Comparison of ENCODE assay signal across 2 cellular contexts in the genomic region with DNA sequence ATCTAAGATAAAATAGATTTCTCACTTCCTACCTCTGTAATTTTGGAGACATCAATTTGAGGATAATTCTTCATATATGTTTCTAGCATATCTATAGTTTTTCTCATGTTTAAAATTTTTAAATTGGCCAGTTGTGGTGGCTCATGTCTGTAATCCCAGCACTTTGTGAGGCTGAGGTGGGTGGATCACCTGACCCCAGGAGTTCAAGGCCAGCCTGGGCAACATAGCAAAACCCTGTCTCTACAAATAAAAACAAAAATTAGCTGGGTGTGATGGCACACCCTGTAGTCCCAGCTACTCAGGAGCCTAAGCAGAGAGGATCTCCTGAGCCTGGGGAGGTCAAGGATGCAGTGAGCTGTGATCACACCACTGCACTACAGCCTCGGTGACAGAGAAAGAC.
TF ChIP-seq lines count a peak whose summit lies in the region.

No MANE protein-coding gene starts in this region.

TF ChIP-seq in A549, 52 proteins besides CTCF, POLR2A, EP300 and RAD21:
- TF ChIP-seq NR3C1 (IDR thresholded peaks at IDR 0.05) (no peak), RFX5 (IDR thresholded peaks at IDR 0.05) (no peak), FOSB (CRISPR knock-in tag; IDR thresholded peaks at IDR 0.05) (no peak), HOXB5 (CRISPR knock-in tag; IDR thresholded peaks at IDR 0.05) (no peak), JUN (IDR thresholded peaks at IDR 0.05) (no peak), EHF (CRISPR knock-in tag; IDR thresholded peaks at IDR 0.05) (no peak), SREBF2 (IDR thresholded peaks at IDR 0.05) (no peak), JUNB (IDR thresholded peaks at IDR 0.05) (no peak), ESRRA (IDR thresholded peaks at IDR 0.05; ENCODE audit: borderline replicate concordance, low read length) (no peak), KDM1A (IDR thresholded peaks at IDR 0.05; ENCODE audit: low read depth) (no peak)
- TF ChIP-seq, protein P1, sequence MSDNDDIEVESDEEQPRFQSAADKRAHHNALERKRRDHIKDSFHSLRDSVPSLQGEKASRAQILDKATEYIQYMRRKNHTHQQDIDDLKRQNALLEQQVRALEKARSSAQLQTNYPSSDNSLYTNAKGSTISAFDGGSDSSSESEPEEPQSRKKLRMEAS (IDR thresholded peaks at IDR 0.05): no peak
TF ChIP-seq in A549: peak in this region for 0.

TF ChIP-seq in HepG2, 621 proteins besides CTCF, POLR2A, EP300 and RAD21:
- TF ChIP-seq CEBPB (IDR thresholded peaks at IDR 0.05; ENCODE audit: borderline replicate concordance, low read depth, low read length) (no peak), NR2F6 (IDR thresholded peaks at IDR 0.05) (peak; percentile 48), NR2F6 (CRISPR knock-in tag; IDR thresholded peaks at IDR 0.05) (peak; percentile 16; the same call in 1 of the 2 replicates), SRF (IDR thresholded peaks at IDR 0.05; ENCODE audit: low read depth, low read length) (no peak), ARID2 (CRISPR knock-in tag; IDR thresholded peaks at IDR 0.05; ENCODE audit: borderline replicate concordance) (no peak), CBX5 (CRISPR knock-in tag; IDR thresholded peaks at IDR 0.05; ENCODE audit: borderline replicate concordance) (no peak), ZNF121 (CRISPR knock-in tag; IDR thresholded peaks at IDR 0.05) (peak; percentile 9; the same call in 1 of the 2 replicates), HOXD1 (CRISPR knock-in tag; IDR thresholded peaks at IDR 0.05) (no peak), ATF1 (CRISPR knock-in tag; IDR thresholded peaks at IDR 0.05) (no peak), IKZF1 (IDR thresholded peaks at IDR 0.05) (no peak), MAFG (CRISPR knock-in tag; IDR thresholded peaks at IDR 0.05) (no peak)
- TF ChIP-seq, protein P2, sequence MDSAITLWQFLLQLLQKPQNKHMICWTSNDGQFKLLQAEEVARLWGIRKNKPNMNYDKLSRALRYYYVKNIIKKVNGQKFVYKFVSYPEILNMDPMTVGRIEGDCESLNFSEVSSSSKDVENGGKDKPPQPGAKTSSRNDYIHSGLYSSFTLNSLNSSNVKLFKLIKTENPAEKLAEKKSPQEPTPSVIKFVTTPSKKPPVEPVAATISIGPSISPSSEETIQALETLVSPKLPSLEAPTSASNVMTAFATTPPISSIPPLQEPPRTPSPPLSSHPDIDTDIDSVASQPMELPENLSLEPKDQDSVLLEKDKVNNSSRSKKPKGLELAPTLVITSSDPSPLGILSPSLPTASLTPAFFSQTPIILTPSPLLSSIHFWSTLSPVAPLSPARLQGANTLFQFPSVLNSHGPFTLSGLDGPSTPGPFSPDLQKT (CRISPR knock-in tag; IDR thresholded peaks at IDR 0.05; ENCODE audit: borderline replicate concordance): no peak
- TF ChIP-seq, protein P3, sequence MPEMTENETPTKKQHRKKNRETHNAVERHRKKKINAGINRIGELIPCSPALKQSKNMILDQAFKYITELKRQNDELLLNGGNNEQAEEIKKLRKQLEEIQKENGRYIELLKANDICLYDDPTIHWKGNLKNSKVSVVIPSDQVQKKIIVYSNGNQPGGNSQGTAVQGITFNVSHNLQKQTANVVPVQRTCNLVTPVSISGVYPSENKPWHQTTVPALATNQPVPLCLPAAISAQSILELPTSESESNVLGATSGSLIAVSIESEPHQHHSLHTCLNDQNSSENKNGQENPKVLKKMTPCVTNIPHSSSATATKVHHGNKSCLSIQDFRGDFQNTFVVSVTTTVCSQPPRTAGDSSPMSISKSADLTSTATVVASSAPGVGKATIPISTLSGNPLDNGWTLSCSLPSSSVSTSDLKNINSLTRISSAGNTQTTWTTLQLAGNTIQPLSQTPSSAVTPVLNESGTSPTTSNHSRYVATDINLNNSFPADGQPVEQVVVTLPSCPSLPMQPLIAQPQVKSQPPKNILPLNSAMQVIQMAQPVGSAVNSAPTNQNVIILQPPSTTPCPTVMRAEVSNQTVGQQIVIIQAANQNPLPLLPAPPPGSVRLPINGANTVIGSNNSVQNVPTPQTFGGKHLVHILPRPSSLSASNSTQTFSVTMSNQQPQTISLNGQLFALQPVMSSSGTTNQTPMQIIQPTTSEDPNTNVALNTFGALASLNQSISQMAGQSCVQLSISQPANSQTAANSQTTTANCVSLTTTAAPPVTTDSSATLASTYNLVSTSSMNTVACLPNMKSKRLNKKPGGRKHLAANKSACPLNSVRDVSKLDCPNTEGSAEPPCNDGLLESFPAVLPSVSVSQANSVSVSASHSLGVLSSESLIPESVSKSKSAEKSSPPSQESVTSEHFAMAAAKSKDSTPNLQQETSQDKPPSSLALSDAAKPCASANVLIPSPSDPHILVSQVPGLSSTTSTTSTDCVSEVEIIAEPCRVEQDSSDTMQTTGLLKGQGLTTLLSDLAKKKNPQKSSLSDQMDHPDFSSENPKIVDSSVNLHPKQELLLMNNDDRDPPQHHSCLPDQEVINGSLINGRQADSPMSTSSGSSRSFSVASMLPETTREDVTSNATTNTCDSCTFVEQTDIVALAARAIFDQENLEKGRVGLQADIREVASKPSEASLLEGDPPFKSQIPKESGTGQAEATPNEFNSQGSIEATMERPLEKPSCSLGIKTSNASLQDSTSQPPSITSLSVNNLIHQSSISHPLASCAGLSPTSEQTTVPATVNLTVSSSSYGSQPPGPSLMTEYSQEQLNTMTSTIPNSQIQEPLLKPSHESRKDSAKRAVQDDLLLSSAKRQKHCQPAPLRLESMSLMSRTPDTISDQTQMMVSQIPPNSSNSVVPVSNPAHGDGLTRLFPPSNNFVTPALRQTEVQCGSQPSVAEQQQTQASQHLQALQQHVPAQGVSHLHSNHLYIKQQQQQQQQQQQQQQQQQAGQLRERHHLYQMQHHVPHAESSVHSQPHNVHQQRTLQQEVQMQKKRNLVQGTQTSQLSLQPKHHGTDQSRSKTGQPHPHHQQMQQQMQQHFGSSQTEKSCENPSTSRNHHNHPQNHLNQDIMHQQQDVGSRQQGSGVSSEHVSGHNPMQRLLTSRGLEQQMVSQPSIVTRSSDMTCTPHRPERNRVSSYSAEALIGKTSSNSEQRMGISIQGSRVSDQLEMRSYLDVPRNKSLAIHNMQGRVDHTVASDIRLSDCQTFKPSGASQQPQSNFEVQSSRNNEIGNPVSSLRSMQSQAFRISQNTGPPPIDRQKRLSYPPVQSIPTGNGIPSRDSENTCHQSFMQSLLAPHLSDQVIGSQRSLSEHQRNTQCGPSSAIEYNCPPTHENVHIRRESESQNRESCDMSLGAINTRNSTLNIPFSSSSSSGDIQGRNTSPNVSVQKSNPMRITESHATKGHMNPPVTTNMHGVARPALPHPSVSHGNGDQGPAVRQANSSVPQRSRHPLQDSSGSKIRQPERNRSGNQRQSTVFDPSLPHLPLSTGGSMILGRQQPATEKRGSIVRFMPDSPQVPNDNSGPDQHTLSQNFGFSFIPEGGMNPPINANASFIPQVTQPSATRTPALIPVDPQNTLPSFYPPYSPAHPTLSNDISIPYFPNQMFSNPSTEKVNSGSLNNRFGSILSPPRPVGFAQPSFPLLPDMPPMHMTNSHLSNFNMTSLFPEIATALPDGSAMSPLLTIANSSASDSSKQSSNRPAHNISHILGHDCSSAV (CRISPR knock-in tag; IDR thresholded peaks at IDR 0.05; ENCODE audit: borderline replicate concordance): no peak
